1 cellular context compared by ENCODE assay signal in the genomic region with DNA sequence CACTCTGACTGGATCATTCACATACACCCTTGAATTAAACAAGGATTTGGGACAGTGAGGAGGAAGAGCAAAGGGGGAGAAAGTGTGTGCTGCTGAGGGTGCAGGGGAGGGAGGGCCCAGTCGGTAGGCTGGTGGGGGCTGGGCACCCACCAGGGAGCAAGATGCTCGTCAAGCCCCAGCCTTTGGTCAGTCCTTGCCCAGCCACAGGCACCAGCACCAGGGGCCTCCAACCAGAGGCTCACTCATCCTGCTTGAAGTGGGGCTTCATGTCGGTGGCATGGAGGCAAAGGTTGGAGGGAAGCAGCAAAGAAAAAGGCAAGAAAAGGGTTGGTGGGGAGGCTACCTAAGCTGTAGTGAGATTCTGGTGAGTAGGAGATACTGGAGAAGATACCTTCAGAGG.
TF ChIP-seq lines count a peak whose summit lies in the region.

No MANE protein-coding gene starts in this region.

TF ChIP-seq in IMR-90, 13 proteins besides CTCF, POLR2A, EP300 and RAD21:
- no peak for TF ChIP-seq BHLHE40 (IDR thresholded peaks at IDR 0.05; ENCODE audit: low read depth, low read length)
